Comparison of ENCODE assay signal across 14 cellular contexts in the genomic region with DNA sequence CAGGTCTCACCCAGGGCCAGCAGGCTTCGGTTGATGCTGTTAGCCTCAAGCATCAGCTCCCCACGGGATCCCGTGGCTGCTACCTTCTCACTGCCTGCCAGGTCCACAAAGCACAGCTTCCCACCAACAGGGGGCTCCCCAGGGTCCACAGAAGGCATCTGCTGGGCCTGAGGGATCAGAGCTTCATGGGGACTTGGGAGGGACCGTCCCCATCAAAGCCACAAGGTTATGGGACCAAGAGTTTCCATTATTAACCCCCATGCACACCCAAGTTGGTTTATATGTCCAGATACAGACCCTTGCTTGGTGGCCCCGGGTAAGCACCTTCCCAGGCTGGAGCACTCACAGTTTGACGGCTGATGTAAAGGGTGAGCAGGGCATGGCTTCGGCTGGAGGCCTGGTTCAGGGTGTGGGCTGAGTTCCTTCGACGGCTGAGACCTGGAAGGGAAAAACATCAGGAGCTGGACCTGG. TPM values are rescaled to one million over a fixed set of nuclear protein-coding genes. Genes with fewer than 3 reads are reported as not detected.
DNase-seq lines count a peak whose midpoint lies in the region; ATAC-seq and TF ChIP-seq lines count a peak whose summit lies in the region.
"Had no signal": no experiment of that assay in that cellular context is flagged by ENCODE, and none has a peak within 500 bp of the region (broad histone marks: within the 10 kb centered on the region; RNA-seq: fewer than 3 reads in every experiment).

No MANE protein-coding gene starts in this region.

- peak; percentile 28 for TF ChIP-seq CTCF in neural crest cell (conservative IDR thresholded peaks at IDR 0.05)

- H3K4me3 ChIP-seq in endocrine pancreas (ENCODE audit: control insufficient read depth, insufficient read depth, low read length), result no peak overlapping the region
- H3K4me3 ChIP-seq: A549 had no signal

- no peaks in the 10 kb centered on the region for H3K36me3 Mint-ChIP-seq in T-helper 1 cell treated with Interleukin-12 subunit alpha and Interleukin-12 subunit beta and Interleukin-4 antibody, amounts not matched to agents 30 μg/mL and 1 μg/mL, for 36 hours (ENCODE audit: low read depth)
- no peaks in the 10 kb centered on the region for H3K36me3 Mint-ChIP-seq in neural crest cell (ENCODE audit: low read depth)

- DNase-seq in T-helper 1 cell (no peak), HuH-7 (ENCODE audit: low spot score) (peak; percentile 78), neural crest cell (ENCODE audit: low read depth, low spot score) (no peak), SW480 (ENCODE audit: low spot score) (no peak), NCI-H2171 (lab: John Stamatoyannopoulos, UW) (no peak), left lobe of liver (ENCODE audit: low spot score) (no peak)
- DNase-seq: NCI-H1694 had no signal

- no peaks in the 10 kb centered on the region for H3K4me1 Mint-ChIP-seq in T-helper 1 cell treated with Interleukin-12 subunit alpha and Interleukin-12 subunit beta and Interleukin-4 antibody, amounts not matched to agents 30 μg/mL and 1 μg/mL, for 36 hours (ENCODE audit: low read depth)
- H3K4me1 Mint-ChIP-seq in neural crest cell, result peaks cover 9% of the 10 kb centered on the region

- H3K9me3 ChIP-seq in endocrine pancreas (ENCODE audit: control insufficient read depth, low read length), result no peaks in the 10 kb centered on the region

- H3K27me3 Mint-ChIP-seq in T-helper 1 cell treated with Interleukin-12 subunit alpha and Interleukin-12 subunit beta and Interleukin-4 antibody, amounts not matched to agents 30 μg/mL and 1 μg/mL, for 36 hours (ENCODE audit: low read depth), result peaks cover 29% of the 10 kb centered on the region
- H3K27me3 Mint-ChIP-seq in neural crest cell (ENCODE audit: low read depth), result peaks cover 60% of the 10 kb centered on the region

- no peaks in the 10 kb centered on the region for H3K36me3 ChIP-seq in endocrine pancreas (ENCODE audit: control insufficient read depth, insufficient read depth, low read length)

- peaks cover 6% of the 10 kb centered on the region for H3K4me1 ChIP-seq in endocrine pancreas (ENCODE audit: control insufficient read depth, insufficient read depth, low read length)

- H3K27ac Mint-ChIP-seq in T-helper 1 cell treated with Interleukin-12 subunit alpha and Interleukin-12 subunit beta and Interleukin-4 antibody, amounts not matched to agents 30 μg/mL and 1 μg/mL, for 36 hours, result no peak overlapping the region
- no peak overlapping the region for H3K27ac Mint-ChIP-seq in neural crest cell (ENCODE audit: unreplicated experiment)
- H3K27ac Mint-ChIP-seq: stimulated activated naive CD8-positive, alpha-beta T cell treated with anti-CD3 and anti-CD28 coated beads, Interleukin-15, Interleukin-2, amounts not matched to agents 100 ng/mL and 50 ng/mL, for 24 hours had no signal

- no peaks in the 10 kb centered on the region for H3K9me3 Mint-ChIP-seq in T-helper 1 cell treated with Interleukin-12 subunit alpha and Interleukin-12 subunit beta and Interleukin-4 antibody, amounts not matched to agents 30 μg/mL and 1 μg/mL, for 36 hours
- H3K9me3 Mint-ChIP-seq in neural crest cell, result no peaks in the 10 kb centered on the region
- H3K9me3 Mint-ChIP-seq: stimulated activated naive CD8-positive, alpha-beta T cell treated with anti-CD3 and anti-CD28 coated beads, Interleukin-15, Interleukin-2, amounts not matched to agents 100 ng/mL and 50 ng/mL, for 24 hours had no signal

- H3K4me3 Mint-ChIP-seq in T-helper 1 cell treated with Interleukin-12 subunit alpha and Interleukin-12 subunit beta and Interleukin-4 antibody, amounts not matched to agents 30 μg/mL and 1 μg/mL, for 36 hours, result peak overlapping the region; percentile 11
- no peak overlapping the region for H3K4me3 Mint-ChIP-seq in neural crest cell
- H3K4me3 Mint-ChIP-seq: stimulated activated naive CD8-positive, alpha-beta T cell treated with anti-CD3 and anti-CD28 coated beads, Interleukin-15, Interleukin-2, amounts not matched to agents 100 ng/mL and 50 ng/mL, for 24 hours had no signal

- H3K27me3 ChIP-seq in endocrine pancreas (ENCODE audit: control insufficient read depth, insufficient read depth, low read length), result no peaks in the 10 kb centered on the region

- no peak for ATAC-seq in left lobe of liver
- ATAC-seq: A549 had no signal

- peak overlapping the region; percentile 48 for H3K9ac ChIP-seq in endocrine pancreas (ENCODE audit: control insufficient read depth, insufficient read depth, low read length)

RNA-seq across cellular contexts. Expression of a gene that starts 3.0 kb away (rescaled TPM):
- total RNA-seq in neural crest cell (not detected in 2 replicates), left lobe of liver (18.5 TPM)
- total RNA-seq: cardiac septum, Daoy had no signal

RNA-seq across cellular contexts. Expression of a gene that starts 18.0 kb away (rescaled TPM):
- 0.40 TPM in 1 of 2 replicates, not detected in the other for total RNA-seq in neural crest cell
- 6,364 TPM for total RNA-seq in left lobe of liver
- total RNA-seq: cardiac septum, omental fat pad had no signal

RNA-seq across cellular contexts. Expression of a gene that starts 59.3 kb away (rescaled TPM):
- 15.3 and 20.3 TPM in 2 replicates for total RNA-seq in neural crest cell
- total RNA-seq in left lobe of liver, result 51.0 TPM

Comparison
In these comparisons a context has a peak if more than half of its experiments do, and no peak if none do; other contexts are left out.
1. RNA of a gene that starts 3.0 kb away (total RNA-seq): 18.5 TPM in left lobe of liver (single experiment); not detected in neural crest cell; every median in the first group is over 10 times any median in the second.
2. RNA of a gene that starts 18.0 kb away (total RNA-seq): 6,364 TPM in left lobe of liver (single experiment); 0.40 TPM in neural crest cell; every median in the first group is over 1,000 times any median in the second.